Comparison of ENCODE assay signal across 17 cellular contexts in the genomic region with DNA sequence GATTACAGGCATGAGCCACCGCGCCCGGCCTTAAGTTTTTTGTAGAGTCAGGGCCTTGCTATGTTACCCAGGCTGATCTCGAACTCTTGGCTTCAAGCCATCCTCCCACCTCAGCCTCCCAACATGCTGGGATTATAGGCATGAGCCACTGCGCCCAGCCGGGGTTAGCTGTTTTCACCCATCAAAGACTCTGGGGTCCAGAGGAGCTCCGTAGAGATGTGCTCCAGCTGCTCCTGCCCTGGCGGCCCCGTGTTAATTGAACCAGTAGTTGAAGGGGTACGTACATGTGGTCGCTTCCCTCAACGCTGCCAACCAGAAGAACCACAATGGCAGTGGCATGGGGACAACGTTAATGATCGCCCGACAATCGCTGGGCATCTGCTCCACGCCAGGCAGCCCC.
DNase-seq lines count a peak whose midpoint lies in the region; ATAC-seq and TF ChIP-seq lines count a peak whose summit lies in the region.
"Had no signal": no experiment of that assay in that cellular context is flagged by ENCODE, and none has a peak within 500 bp of the region (broad histone marks: within the 10 kb centered on the region; RNA-seq: fewer than 3 reads in every experiment).

No MANE protein-coding gene starts in this region.

- 92% methylated on average over 14 of the region's 17 CpGs for WGBS in mammary epithelial cell (ENCODE audit: low coverage, missing lambda C conversion rate)
- WGBS in neuronal stem cell (ENCODE audit: extremely low coverage in 2 of 2, insufficient read length in 2 of 2, insufficient replicate concordance in 1 of 2), 2 donors: no CpG with 5 or more reads among the region's 17 CpGs

- H3K27me3 ChIP-seq in mammary epithelial cell (ENCODE audit: insufficient read depth, low read length) (no peaks in the 10 kb centered on the region), neuronal stem cell (ENCODE audit: control insufficient read depth in 3 of 3, insufficient read depth in 3 of 3, low read depth in 1 of 3, low read length in 3 of 3) (no peaks in the 10 kb centered on the region), brain microvascular endothelial cell (replicated peaks) (no peaks in the 10 kb centered on the region)
- H3K27me3 ChIP-seq: BLaER1 treated with 17β-estradiol and CSF1 and Interleukin-3, amounts not matched to agents 10 nM and 100 nM had no signal

- POLR2A ChIA-PET in MCF 10A (lab: Yijun Ruan, JAX): interaction anchor here (1.2 kb wide), 1 partner anchor 9 kb away, joined by 3 read pairs; no protein-coding TSS in a partner anchor

- H2BK120ac ChIP-seq in neuronal stem cell (ENCODE audit: low read depth, low read length): no peak overlapping the region

- H3K79me1 ChIP-seq in neuronal stem cell (ENCODE audit: low read depth, low read length): peaks cover 3% of the 10 kb centered on the region

- H2AK5ac ChIP-seq in neuronal stem cell (ENCODE audit: low read depth, low read length): no peak overlapping the region

- no peak overlapping the region for H3K18ac ChIP-seq in neuronal stem cell (ENCODE audit: low read length)

- H3K36me3 ChIP-seq in mammary epithelial cell (ENCODE audit: insufficient read depth, low read length) (no peaks in the 10 kb centered on the region), neuronal stem cell (replicated peaks in 1 of 2; ENCODE audit: control insufficient read depth in 2 of 2, insufficient read depth in 2 of 2, low read length in 2 of 2) (peaks cover 0 to 2% of the 10 kb centered on the region in 2 donors), brain microvascular endothelial cell (replicated peaks) (no peaks in the 10 kb centered on the region)
- H3K36me3 ChIP-seq: HAP-1 had no signal

- H4K91ac ChIP-seq in neuronal stem cell (ENCODE audit: low read depth, low read length, poor library complexity): no peak overlapping the region

- no peaks in the 10 kb centered on the region for H3K9me3 Mint-ChIP-seq in MCF 10A (ENCODE audit: unreplicated experiment)
- H3K9me3 Mint-ChIP-seq in type B pancreatic cell: no peaks in the 10 kb centered on the region
- no peaks in the 10 kb centered on the region for H3K9me3 Mint-ChIP-seq in endothelial cell (ENCODE audit: unreplicated experiment)

- no peak overlapping the region for H2AFZ ChIP-seq in mammary epithelial cell (ENCODE audit: low read depth, low read length)
- H2AFZ ChIP-seq in neuronal stem cell (ENCODE audit: low read length): no peak overlapping the region
- H2AFZ ChIP-seq: GM23248 had no signal

- no peaks in the 10 kb centered on the region for H4K20me1 ChIP-seq in mammary epithelial cell (ENCODE audit: insufficient read depth, low read length)

- no peak overlapping the region for H3K23ac ChIP-seq in neuronal stem cell (ENCODE audit: low read depth, low read length, poor library complexity)

- no peak for ATAC-seq in T-helper 17 cell
- ATAC-seq: CD8-positive, alpha-beta T cell had no signal

- no peak overlapping the region for H2BK5ac ChIP-seq in neuronal stem cell (ENCODE audit: low read length)

- TF ChIP-seq CTCF in MCF 10A (IDR thresholded peaks at IDR 0.05; ENCODE audit: unreplicated experiment) (no peak), mammary epithelial cell (conservative IDR thresholded peaks at IDR 0.05 in 1 of 2, IDR thresholded peaks at IDR 0.05 in 1 of 2; ENCODE audit: extremely low read depth in 1 of 2, insufficient read depth in 1 of 2, low read depth in 1 of 2, low read length in 2 of 2) (no peak), type B pancreatic cell (conservative IDR thresholded peaks at IDR 0.05) (no peak), endothelial cell (IDR thresholded peaks at IDR 0.05; ENCODE audit: unreplicated experiment) (no peak), brain microvascular endothelial cell (IDR thresholded peaks at IDR 0.05; ENCODE audit: low read depth, low read length, missing control alignments) (no peak)

- H3K4me3 Mint-ChIP-seq in MCF 10A (ENCODE audit: unreplicated experiment): no peak overlapping the region
- no peak overlapping the region for H3K4me3 Mint-ChIP-seq in T-helper 17 cell
- no peak overlapping the region for H3K4me3 Mint-ChIP-seq in type B pancreatic cell
- H3K4me3 Mint-ChIP-seq in endothelial cell (ENCODE audit: unreplicated experiment): no peak overlapping the region
- H3K4me3 Mint-ChIP-seq: B cell; CD8-positive, alpha-beta T cell had no signal

- no peaks in the 10 kb centered on the region for H3K79me2 ChIP-seq in mammary epithelial cell (ENCODE audit: insufficient read depth, low read length)

- H3K4me1 Mint-ChIP-seq in MCF 10A (ENCODE audit: insufficient read depth, unreplicated experiment): peaks cover 7% of the 10 kb centered on the region
- peaks cover 7% of the 10 kb centered on the region for H3K4me1 Mint-ChIP-seq in T-helper 17 cell
- peaks cover 7% of the 10 kb centered on the region for H3K4me1 Mint-ChIP-seq in type B pancreatic cell (ENCODE audit: unreplicated experiment)
- peaks cover 3% of the 10 kb centered on the region for H3K4me1 Mint-ChIP-seq in endothelial cell (ENCODE audit: unreplicated experiment)

- no peak overlapping the region for H2BK12ac ChIP-seq in neuronal stem cell (ENCODE audit: low read length)

- no peak overlapping the region for H3K14ac ChIP-seq in neuronal stem cell (ENCODE audit: low read length)

- dilution Hi-C loops in mammary epithelial cell (cut with HindIII; ENCODE audit: low sequenced_read_pairs): no loop called here

- H3K36me3 Mint-ChIP-seq in MCF 10A (ENCODE audit: insufficient read depth, unreplicated experiment) (peaks cover 8% of the 10 kb centered on the region), T-helper 17 cell (ENCODE audit: low read depth) (peaks cover 2% of the 10 kb centered on the region), type B pancreatic cell (peaks cover 17% of the 10 kb centered on the region), endothelial cell (ENCODE audit: low read depth, unreplicated experiment) (no peaks in the 10 kb centered on the region)

- in situ Hi-C loops in mammary epithelial cell (cut with MboI; ENCODE audit: low sequenced_read_pairs in 2 of 2): loop anchor here (25.0 kb wide), 2 partner anchors 408 to 2008 kb away; partner anchors contain the start of gene C1orf174 (in 1 of the 2)
- in situ Hi-C loops in brain microvascular endothelial cell (cut with HindIII; ENCODE audit: low pct_ligation_motif_present, low sequenced_read_pairs): no loop called here

- intact Hi-C loops in MCF 10A (cut with micrococcal nuclease): no loop called here
- intact Hi-C loops in mammary epithelial cell (cut with micrococcal nuclease): no loop called here

- no peak overlapping the region for H3K4me3 ChIP-seq in mammary epithelial cell (replicated peaks in 1 of 3; ENCODE audit: insufficient read depth in 1 of 3, low read depth in 2 of 3, low read length in 3 of 3)
- H3K4me3 ChIP-seq in neuronal stem cell (ENCODE audit: low read length in 2 of 2): no peak overlapping the region
- no peak overlapping the region for H3K4me3 ChIP-seq in brain microvascular endothelial cell (ENCODE audit: low read depth, low read length)
- H3K4me3 ChIP-seq: BLaER1 treated with 17β-estradiol and CSF1 and Interleukin-3, amounts not matched to agents 10 nM and 100 nM; GM23248; HAP-1 had no signal

- DNase-seq in MCF 10A (ENCODE audit: unreplicated experiment): no peak
- no peak for DNase-seq in mammary epithelial cell
- DNase-seq in T-helper 17 cell: no peak
- no peak for DNase-seq in neuronal stem cell (ENCODE audit: low spot score)
- DNase-seq in type B pancreatic cell (ENCODE audit: extremely low spot score, unreplicated experiment): peak; percentile 47
- no peak for DNase-seq in endothelial cell (ENCODE audit: low spot score)
- DNase-seq in brain microvascular endothelial cell: no peak
- DNase-seq: Calu3; CD8-positive, alpha-beta T cell; DMS 273 treated with DMSO at 0.1 percent for 48 hours; DMS53; DND-41; EL; GM23248 had no signal

- peak overlapping the region; percentile 57 for H4K8ac ChIP-seq in neuronal stem cell (ENCODE audit: low read depth, low read length)

- H3K27ac ChIP-seq in mammary epithelial cell (ENCODE audit: insufficient read depth, low read depth, low read length) (no peak overlapping the region), neuronal stem cell (replicated peaks; ENCODE audit: low read length) (no peak overlapping the region), brain microvascular endothelial cell (no peak overlapping the region)
- H3K27ac ChIP-seq: BLaER1 treated with 17β-estradiol and CSF1 and Interleukin-3, amounts not matched to agents 10 nM and 100 nM; GM23248 had no signal

- no peak overlapping the region for H3K9ac ChIP-seq in mammary epithelial cell (ENCODE audit: insufficient read depth, low read length)
- peak overlapping the region; percentile 75 for H3K9ac ChIP-seq in neuronal stem cell (ENCODE audit: low read depth, low read length, poor library complexity)
- H3K9ac ChIP-seq: BLaER1 treated with 17β-estradiol and CSF1 and Interleukin-3, amounts not matched to agents 10 nM and 100 nM; GM23248 had no signal

- H3K4ac ChIP-seq in neuronal stem cell (ENCODE audit: low read length): no peak overlapping the region

- H2BK15ac ChIP-seq in neuronal stem cell (ENCODE audit: low read length): no peak overlapping the region

- CTCF ChIA-PET in MCF 10A (lab: Yijun Ruan, JAX): interaction anchor here (0.6 kb wide), 1 partner anchor 815 kb away, joined by 3 read pairs; no protein-coding TSS in a partner anchor
- CTCF ChIA-PET in mammary epithelial cell (lab: Charles Lee; ENCODE audit: low non-redundant PET): no interaction called here

- H3K27me3 Mint-ChIP-seq in MCF 10A (ENCODE audit: insufficient read depth, unreplicated experiment) (no peaks in the 10 kb centered on the region), T-helper 17 cell (no peaks in the 10 kb centered on the region), type B pancreatic cell (no peaks in the 10 kb centered on the region), endothelial cell (ENCODE audit: unreplicated experiment) (no peaks in the 10 kb centered on the region)
- H3K27me3 Mint-ChIP-seq: B cell had no signal

- H3K9me3 ChIP-seq in mammary epithelial cell (replicated peaks; ENCODE audit: insufficient read depth, low read length) (no peaks in the 10 kb centered on the region), T-helper 17 cell (ENCODE audit: control insufficient read depth, low read length, poor library complexity, severe bottlenecking) (no peaks in the 10 kb centered on the region), neuronal stem cell (replicated peaks in 1 of 2; ENCODE audit: control insufficient read depth in 2 of 2, insufficient read depth in 1 of 2, low read depth in 1 of 2, low read length in 2 of 2) (no peaks in the 10 kb centered on the region)
- H3K9me3 ChIP-seq: HAP-1 had no signal

- H3K4me2 ChIP-seq in mammary epithelial cell (ENCODE audit: insufficient read depth, low read depth, low read length): no peak overlapping the region
- no peak overlapping the region for H3K4me2 ChIP-seq in neuronal stem cell (ENCODE audit: insufficient read depth, low read length, poor library complexity, severe bottlenecking)
- H3K4me2 ChIP-seq: BLaER1 treated with 17β-estradiol and CSF1 and Interleukin-3, amounts not matched to agents 10 nM and 100 nM had no signal

- H3K4me1 ChIP-seq in mammary epithelial cell (ENCODE audit: insufficient read depth, low read length): no peaks in the 10 kb centered on the region
- H3K4me1 ChIP-seq in neuronal stem cell (ENCODE audit: control insufficient read depth in 2 of 2, insufficient read depth in 1 of 2, low read depth in 1 of 2, low read length in 2 of 2): peaks cover 6 to 10% of the 10 kb centered on the region in 2 donors
- H3K4me1 ChIP-seq: HAP-1 had no signal

- no TSS peak for BruUV-seq in MCF 10A (replicated peaks; lab: Mats Ljungman, UMichigan)
- BruUV-seq in mammary epithelial cell (replicated peaks; lab: Mats Ljungman, UMichigan): no TSS peak

- H3K27ac Mint-ChIP-seq in MCF 10A (ENCODE audit: low read depth, unreplicated experiment) (peak overlapping the region; percentile 47), T-helper 17 cell (peak overlapping the region; percentile 32), type B pancreatic cell (no peak overlapping the region), endothelial cell (ENCODE audit: unreplicated experiment) (no peak overlapping the region)
- H3K27ac Mint-ChIP-seq: B cell; CD8-positive, alpha-beta T cell had no signal

Comparison
In these comparisons a context has a peak if more than half of its experiments do, and no peak if none do; other contexts are left out.
1. H3K27ac Mint-ChIP-seq: peak in MCF 10A (single experiment) and T-helper 17 cell (single experiment); none in type B pancreatic cell (single experiment) and endothelial cell (single experiment).